In the genomic region with DNA sequence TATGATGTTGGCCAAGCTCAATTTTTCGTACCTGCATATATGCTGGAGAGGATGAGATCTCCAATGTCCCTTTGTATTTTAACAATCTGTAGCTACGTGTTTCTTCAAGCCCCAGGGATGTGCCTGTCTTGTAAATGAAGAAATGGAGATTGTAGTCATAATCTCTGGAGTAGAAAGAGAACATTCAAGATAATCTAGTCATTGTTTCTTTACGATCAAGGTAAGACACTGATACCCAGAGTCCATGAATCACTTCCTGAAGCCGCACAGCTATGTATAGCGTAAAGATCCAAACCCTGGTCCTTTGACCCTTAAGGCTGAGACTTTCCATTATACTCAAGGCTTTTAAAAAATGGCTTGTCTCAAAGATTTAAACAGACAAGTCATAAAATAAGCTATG, we compare ENCODE assay signal across 20 cellular contexts.
DNase-seq lines count a peak whose midpoint lies in the region; ATAC-seq, FAIRE-seq and TF ChIP-seq lines count a peak whose summit lies in the region.
"Had no signal": no experiment of that assay in that cellular context is flagged by ENCODE, and none has a peak within 500 bp of the region (broad histone marks: within the 10 kb centered on the region; RNA-seq: fewer than 3 reads in every experiment).

No MANE protein-coding gene starts in this region.

- no peaks in the 10 kb centered on the region for H3F3A ChIP-seq in PC-3 (ENCODE audit: low read length, unreplicated experiment)

- no peaks in the 10 kb centered on the region for H3K4me1 ChIP-seq in A549
- no peaks in the 10 kb centered on the region for H3K4me1 ChIP-seq in PC-3 (ENCODE audit: insufficient read depth, low read length)
- peaks cover 4% of the 10 kb centered on the region for H3K4me1 ChIP-seq in foreskin keratinocyte
- no peaks in the 10 kb centered on the region for H3K4me1 ChIP-seq in lower lobe of right lung

- WGBS in A549 (ENCODE audit: missing lambda C conversion rate), result 46% methylated on average over 5 of the region's 5 CpGs

- H3K4me2 ChIP-seq in A549, result no peak overlapping the region
- H3K4me2 ChIP-seq in PC-3 (ENCODE audit: low read length), result no peak overlapping the region
- H3K4me2 ChIP-seq: GM23338 had no signal

- no TSS peak for BruUV-seq in PC-3 (replicated peaks; lab: Mats Ljungman, UMichigan)

- peaks cover 10% of the 10 kb centered on the region for H3K4me1 Mint-ChIP-seq in endothelial cell (ENCODE audit: unreplicated experiment)

- H3K4me3 ChIP-seq in A549 (no peak overlapping the region), PC-3 (ENCODE audit: low read length) (no peak overlapping the region), epithelial cell of esophagus (ENCODE audit: low read length) (no peak overlapping the region), lower lobe of right lung (no peak overlapping the region)
- H3K4me3 ChIP-seq: GM23338 had no signal

- H3K36me3 ChIP-seq in PC-3 (ENCODE audit: low read depth, low read length) (no peaks in the 10 kb centered on the region), lower lobe of right lung (no peaks in the 10 kb centered on the region)

- CTCF ChIA-PET in A549 (lab: Yijun Ruan, JAX) (no interaction called here), PC-3 (lab: Charles Lee) (no interaction called here)

- FAIRE-seq in A549 (lab: Jason Lieb, UNC), result peak; percentile 39
- FAIRE-seq: GM12891, GM18507 had no signal

- DNase-seq in A549 (ENCODE audit: low read depth in 1 of 2, low spot score in 1 of 2) (no peak), PC-3 (peak; percentile 22), epithelial cell of esophagus (ENCODE audit: low read depth) (peak; percentile 47), foreskin keratinocyte (peak; percentile 68 to 74), endothelial cell (ENCODE audit: low spot score) (no peak), lower lobe of right lung (no peak), anterior cingulate cortex (lab: John Stamatoyannopoulos, UW) (no peak)
- DNase-seq: 8988T; C1 segment of cervical spinal cord; Calu3; CD4-positive, alpha-beta memory T cell; COR-L47; DMS53; DMS79 treated with DMSO at 0.1 percent for 48 hours; GF-D8; H9 had no signal

- no peaks in the 10 kb centered on the region for H3K79me2 ChIP-seq in PC-3 (ENCODE audit: low read length)

- no peak for ATAC-seq in A549
- no peak for ATAC-seq in PC-3
- peak; percentile 83 for ATAC-seq in foreskin keratinocyte
- no peak for ATAC-seq in lower lobe of right lung
- ATAC-seq: GM23338, HCT116 had no signal

- H3K27ac ChIP-seq in A549 (no peak overlapping the region), PC-3 (ENCODE audit: low read length) (no peak overlapping the region), foreskin keratinocyte (peak overlapping the region; percentile 32), lower lobe of right lung (no peak overlapping the region)

- no peaks in the 10 kb centered on the region for H4K20me1 ChIP-seq in PC-3 (ENCODE audit: low read length)

- intact Hi-C loops in PC-3 (cut with micrococcal nuclease), result no loop called here
- intact Hi-C loops in lower lobe of right lung (cut with DNase I), result no loop called here

- H3K9me3 Mint-ChIP-seq in endothelial cell (ENCODE audit: unreplicated experiment), result no peaks in the 10 kb centered on the region
- H3K9me3 Mint-ChIP-seq: GM23338, H9 had no signal

- H3K27ac Mint-ChIP-seq in endothelial cell (ENCODE audit: unreplicated experiment), result no peak overlapping the region
- H3K27ac Mint-ChIP-seq: CD4-positive, alpha-beta memory T cell; GM23338; H9 had no signal

- H3K9ac ChIP-seq in PC-3 (ENCODE audit: low read length), result no peak overlapping the region

- TF ChIP-seq CTCF in A549 (IDR thresholded peaks at IDR 0.05) (no peak), PC-3 (conservative IDR thresholded peaks at IDR 0.05; ENCODE audit: low read depth, low read length) (no peak), epithelial cell of esophagus (IDR thresholded peaks at IDR 0.05; ENCODE audit: insufficient read depth, low read depth, low read length, missing control alignments) (no peak), foreskin keratinocyte (conservative IDR thresholded peaks at IDR 0.05) (no peak), endothelial cell (IDR thresholded peaks at IDR 0.05; ENCODE audit: unreplicated experiment) (no peak), lower lobe of right lung (IDR thresholded peaks at IDR 0.05) (no peak)

- no peak overlapping the region for H2AFZ ChIP-seq in PC-3 (ENCODE audit: low read length)
- H2AFZ ChIP-seq: GM23338 had no signal

- H3K9me3 ChIP-seq in A549, result no peaks in the 10 kb centered on the region
- no peaks in the 10 kb centered on the region for H3K9me3 ChIP-seq in PC-3 (ENCODE audit: low read length)
- H3K9me3 ChIP-seq in lower lobe of right lung, result no peaks in the 10 kb centered on the region

- no peak for TF ChIP-seq EP300 in A549 (IDR thresholded peaks at IDR 0.05)

- no peaks in the 10 kb centered on the region for H3K9me2 ChIP-seq in PC-3 (replicated peaks; ENCODE audit: low read length)

- no peak for TF ChIP-seq RAD21 in A549 (conservative IDR thresholded peaks at IDR 0.05 in 1 of 2, IDR thresholded peaks at IDR 0.05 in 1 of 2)

- POLR2A ChIA-PET in A549 (lab: Yijun Ruan, JAX), result no interaction called here
- POLR2A ChIA-PET in PC-3 (lab: Charles Lee; ENCODE audit: unreplicated experiment), result no interaction called here

- no peaks in the 10 kb centered on the region for H3K36me3 Mint-ChIP-seq in endothelial cell (ENCODE audit: low read depth, unreplicated experiment)

- no peak for TF ChIP-seq POLR2A in A549 (IDR thresholded peaks at IDR 0.05; ENCODE audit: low read length)

- H3K27me3 ChIP-seq in PC-3 (ENCODE audit: low read length), result peaks cover 4% of the 10 kb centered on the region; the same call in 1 of the 2 replicates
- H3K27me3 ChIP-seq in foreskin keratinocyte, result no peaks in the 10 kb centered on the region
- H3K27me3 ChIP-seq in lower lobe of right lung (ENCODE audit: low read depth), result no peaks in the 10 kb centered on the region

- H3K4me3 Mint-ChIP-seq in endothelial cell (ENCODE audit: unreplicated experiment), result no peak overlapping the region
- H3K4me3 Mint-ChIP-seq: CD4-positive, alpha-beta memory T cell; GM23338; H9 had no signal

- peaks cover 4% of the 10 kb centered on the region for H3K27me3 Mint-ChIP-seq in endothelial cell (ENCODE audit: unreplicated experiment)

TF ChIP-seq in A549, 52 proteins besides CTCF, POLR2A, EP300 and RAD21:
- TF ChIP-seq, protein P1, sequence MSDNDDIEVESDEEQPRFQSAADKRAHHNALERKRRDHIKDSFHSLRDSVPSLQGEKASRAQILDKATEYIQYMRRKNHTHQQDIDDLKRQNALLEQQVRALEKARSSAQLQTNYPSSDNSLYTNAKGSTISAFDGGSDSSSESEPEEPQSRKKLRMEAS (IDR thresholded peaks at IDR 0.05), result no peak
- TF ChIP-seq, protein P2, sequence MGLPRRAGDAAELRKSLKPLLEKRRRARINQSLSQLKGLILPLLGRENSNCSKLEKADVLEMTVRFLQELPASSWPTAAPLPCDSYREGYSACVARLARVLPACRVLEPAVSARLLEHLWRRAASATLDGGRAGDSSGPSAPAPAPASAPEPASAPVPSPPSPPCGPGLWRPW (IDR thresholded peaks at IDR 0.05), result no peak
- TF ChIP-seq CEBPB (IDR thresholded peaks at IDR 0.05) (no peak), NR3C1 (IDR thresholded peaks at IDR 0.05) (no peak), HOXA7 (CRISPR knock-in tag; IDR thresholded peaks at IDR 0.05) (no peak), KDM1A (IDR thresholded peaks at IDR 0.05; ENCODE audit: low read depth) (no peak), CBX8 (IDR thresholded peaks at IDR 0.05) (no peak), RCOR1 (IDR thresholded peaks at IDR 0.05; ENCODE audit: low read depth, low read length) (no peak), BHLHE40 (IDR thresholded peaks at IDR 0.05; ENCODE audit: low read depth, low read length) (no peak), ZSCAN20 (CRISPR knock-in tag; IDR thresholded peaks at IDR 0.05) (no peak)
- TF ChIP-seq, protein P3, sequence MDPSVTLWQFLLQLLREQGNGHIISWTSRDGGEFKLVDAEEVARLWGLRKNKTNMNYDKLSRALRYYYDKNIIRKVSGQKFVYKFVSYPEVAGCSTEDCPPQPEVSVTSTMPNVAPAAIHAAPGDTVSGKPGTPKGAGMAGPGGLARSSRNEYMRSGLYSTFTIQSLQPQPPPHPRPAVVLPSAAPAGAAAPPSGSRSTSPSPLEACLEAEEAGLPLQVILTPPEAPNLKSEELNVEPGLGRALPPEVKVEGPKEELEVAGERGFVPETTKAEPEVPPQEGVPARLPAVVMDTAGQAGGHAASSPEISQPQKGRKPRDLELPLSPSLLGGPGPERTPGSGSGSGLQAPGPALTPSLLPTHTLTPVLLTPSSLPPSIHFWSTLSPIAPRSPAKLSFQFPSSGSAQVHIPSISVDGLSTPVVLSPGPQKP (IDR thresholded peaks at IDR 0.05; ENCODE audit: low read depth, low read length), result no peak
- TF ChIP-seq, protein P4, sequence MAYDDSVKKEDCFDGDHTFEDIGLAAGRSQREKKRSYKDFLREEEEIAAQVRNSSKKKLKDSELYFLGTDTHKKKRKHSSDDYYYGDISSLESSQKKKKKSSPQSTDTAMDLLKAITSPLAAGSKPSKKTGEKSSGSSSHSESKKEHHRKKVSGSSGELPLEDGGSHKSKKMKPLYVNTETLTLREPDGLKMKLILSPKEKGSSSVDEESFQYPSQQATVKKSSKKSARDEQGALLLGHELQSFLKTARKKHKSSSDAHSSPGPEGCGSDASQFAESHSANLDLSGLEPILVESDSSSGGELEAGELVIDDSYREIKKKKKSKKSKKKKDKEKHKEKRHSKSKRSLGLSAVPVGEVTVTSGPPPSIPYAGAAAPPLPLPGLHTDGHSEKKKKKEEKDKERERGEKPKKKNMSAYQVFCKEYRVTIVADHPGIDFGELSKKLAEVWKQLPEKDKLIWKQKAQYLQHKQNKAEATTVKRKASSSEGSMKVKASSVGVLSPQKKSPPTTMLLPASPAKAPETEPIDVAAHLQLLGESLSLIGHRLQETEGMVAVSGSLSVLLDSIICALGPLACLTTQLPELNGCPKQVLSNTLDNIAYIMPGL (CRISPR knock-in tag; IDR thresholded peaks at IDR 0.05; ENCODE audit: borderline replicate concordance), result no peak

Comparison
In these comparisons a context has a peak if more than half of its experiments do, and no peak if none do; other contexts are left out.
1. DNase-seq: peak in PC-3 (single experiment), epithelial cell of esophagus (single experiment) and foreskin keratinocyte (2 of 2); none in A549 (0 of 2), endothelial cell (single experiment), lower lobe of right lung (single experiment) and anterior cingulate cortex (0 of 58).